In the genomic region with DNA sequence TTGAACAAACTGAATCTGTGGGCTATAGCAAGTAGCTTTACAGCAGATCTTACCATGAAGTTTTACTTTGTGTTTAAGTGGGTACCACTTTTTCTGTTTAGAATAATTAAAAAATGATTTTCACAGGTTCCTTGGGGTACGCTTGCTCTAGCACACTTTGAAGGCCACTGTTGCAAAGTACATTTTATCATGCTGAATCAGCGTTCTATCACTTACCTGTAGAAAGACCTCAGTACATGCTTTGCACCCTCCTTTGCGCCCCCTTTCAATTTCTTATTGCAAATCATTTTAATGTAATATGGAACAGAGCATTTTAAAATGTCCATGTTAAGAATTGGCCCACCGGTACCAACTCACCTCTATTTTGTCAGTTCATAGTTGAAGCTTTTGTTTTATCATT, we compare ENCODE assay signal across 2 cellular contexts. TPM values are rescaled to one million over a fixed set of nuclear protein-coding genes. Genes with fewer than 3 reads are reported as not detected.
"Had no signal": no experiment of that assay in that cellular context is flagged by ENCODE, and none has a peak within 500 bp of the region (broad histone marks: within the 10 kb centered on the region; RNA-seq: fewer than 3 reads in every experiment).

No MANE protein-coding gene starts in this region.

RNA-seq across cellular contexts. Expression of gene CTSV, which starts 31.4 kb away (rescaled TPM):
- total RNA-seq: Right ventricle myocardium inferior, Right ventricle myocardium superior had no signal
